10 cellular contexts compared by ENCODE assay signal in the genomic region with DNA sequence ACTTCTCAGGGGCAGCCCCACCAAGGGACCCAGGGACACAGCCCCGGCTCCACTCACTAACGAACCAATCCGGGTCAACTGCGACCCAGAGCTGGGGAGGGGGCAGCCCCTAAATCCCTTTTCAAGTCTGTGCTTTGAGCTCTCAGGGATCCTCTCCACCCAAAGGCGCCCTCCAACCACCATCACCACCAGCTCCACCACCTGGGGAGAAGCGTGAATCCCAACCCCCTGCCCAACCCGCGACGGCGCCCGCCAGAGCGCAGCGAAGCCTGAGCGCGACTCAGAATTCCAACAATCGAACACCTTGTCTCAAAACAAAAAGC. TPM values are rescaled to one million over a fixed set of nuclear protein-coding genes. Genes with fewer than 3 reads are reported as not detected.
DNase-seq lines count a peak whose midpoint lies in the region; ATAC-seq and TF ChIP-seq lines count a peak whose summit lies in the region.
"Had no signal": no experiment of that assay in that cellular context is flagged by ENCODE, and none has a peak within 500 bp of the region (broad histone marks: within the 10 kb centered on the region; RNA-seq: fewer than 3 reads in every experiment).

No MANE protein-coding gene starts in this region.

- H3K27ac ChIP-seq in muscle layer of duodenum (ENCODE audit: low read length): no peak overlapping the region
- no peak overlapping the region for H3K27ac ChIP-seq in transverse colon

- peaks cover 44% of the 10 kb centered on the region for H3K27me3 ChIP-seq in muscle layer of duodenum (ENCODE audit: low read depth, low read length)
- H3K27me3 ChIP-seq in transverse colon: peaks cover 87% of the 10 kb centered on the region

- peaks cover 0 to 20% of the 10 kb centered on the region in 2 donors for H3K4me1 ChIP-seq in muscle layer of duodenum (ENCODE audit: control insufficient read depth in 1 of 2, insufficient read depth in 2 of 2, low read length in 2 of 2)
- peaks cover 0 to 26% (median 20%) of the 10 kb centered on the region in 4 donors for H3K4me1 ChIP-seq in transverse colon

- no peak overlapping the region for H3K27ac Mint-ChIP-seq in activated T-cell treated with anti-CD3 and anti-CD28 coated beads, Interleukin-2, amount 50 U/mL, for 24 hours

- ATAC-seq in esophagus mucosa (peak; percentile 5), HG03095 (IDR thresholded peaks at IDR 0.05; ENCODE audit: unreplicated experiment) (no peak)

- peaks cover 4% of the 10 kb centered on the region for H3K9me3 Mint-ChIP-seq in activated T-cell treated with anti-CD3 and anti-CD28 coated beads, Interleukin-2, amount 50 U/mL, for 24 hours

- H3K4me3 Mint-ChIP-seq in activated T-cell treated with anti-CD3 and anti-CD28 coated beads, Interleukin-2, amount 50 U/mL, for 24 hours: peak overlapping the region; percentile 12

- H3K36me3 Mint-ChIP-seq in activated T-cell treated with anti-CD3 and anti-CD28 coated beads, Interleukin-2, amount 50 U/mL, for 24 hours (ENCODE audit: low read depth): peaks cover 3% of the 10 kb centered on the region

- no peak for TF ChIP-seq POLR2A in transverse colon (IDR thresholded peaks at IDR 0.05)

- no peak for TF ChIP-seq EP300 in transverse colon (IDR thresholded peaks at IDR 0.05; ENCODE audit: low read depth)

- no peak for TF ChIP-seq CTCF in transverse colon (IDR thresholded peaks at IDR 0.05)

- peaks cover 0 to 4% of the 10 kb centered on the region in 2 donors for H3K9me3 ChIP-seq in muscle layer of duodenum (ENCODE audit: control insufficient read depth in 1 of 2, low read length in 2 of 2)
- H3K9me3 ChIP-seq in transverse colon: no peaks in the 10 kb centered on the region

- in situ Hi-C loops in transverse colon (cut with MboI; ENCODE audit: low pct_ligation_motif_present in 1 of 4, low pct_unique_long_range_greater_than_20kb in 1 of 4, low sequenced_read_pairs in 3 of 4): no loop called here

- H3K4me3 ChIP-seq in muscle layer of duodenum (ENCODE audit: low read depth in 1 of 2, low read length in 2 of 2) (peak overlapping the region; percentile 33 to 68), transverse colon (peak overlapping the region in 3 of 4 donors; percentile 8 to 42 (median 31))

- intact Hi-C loops in transverse colon (cut with DNase I; ENCODE audit: low total_unique reads): no loop called here

- H3K4me1 Mint-ChIP-seq in activated T-cell treated with anti-CD3 and anti-CD28 coated beads, Interleukin-2, amount 50 U/mL, for 24 hours (ENCODE audit: low read depth): peaks cover 3% of the 10 kb centered on the region

- H3K36me3 ChIP-seq in muscle layer of duodenum (ENCODE audit: control insufficient read depth in 1 of 2, insufficient read depth in 2 of 2, low read length in 2 of 2) (no peaks in the 10 kb centered on the region), transverse colon (no peaks in the 10 kb centered on the region)

- DNase-seq in activated T-cell treated with anti-CD3 and anti-CD28 coated beads, Interleukin-2, amount 50 U/mL, for 24 hours: no peak
- DNase-seq in activated T-cell treated with anti-CD3 and anti-CD28 coated beads, Interleukin-2, amount 50 U/mL, for 1 hour: no peak
- DNase-seq in transverse colon (no peak), hypothalamus (lab: John Stamatoyannopoulos, UW) (no peak), UCSD-AML1 (lab: John Stamatoyannopoulos, UW; ENCODE audit: unreplicated experiment) (no peak)
- DNase-seq: effector CD4-positive, alpha-beta T cell; RPMI8226 had no signal

- peaks cover 39% of the 10 kb centered on the region for H3K27me3 Mint-ChIP-seq in activated T-cell treated with anti-CD3 and anti-CD28 coated beads, Interleukin-2, amount 50 U/mL, for 24 hours

- WGBS in transverse colon (ENCODE audit: low coverage in 1 of 2), 2 donors: 17% methylated on average over 16 of the region's 16 CpGs; no CpG with 5 or more reads in 1 of the 2 donors

RNA-seq across cellular contexts. Expression of a gene that starts 0.5 kb away (rescaled TPM):
- total RNA-seq in esophagus mucosa: 319 TPM
- total RNA-seq in transverse colon: under 1 TPM in 2 of 4 donors, not detected in 2; 0.14 to 0.16 TPM

Comparison
In these comparisons a context has a peak if more than half of its experiments do, and no peak if none do; other contexts are left out.
1. RNA of a gene that starts 0.5 kb away (total RNA-seq): 319 TPM in esophagus mucosa (single experiment); 0.14 to 0.16 TPM in transverse colon; every median in the first group is over 100 times any median in the second.